In the genomic region with DNA sequence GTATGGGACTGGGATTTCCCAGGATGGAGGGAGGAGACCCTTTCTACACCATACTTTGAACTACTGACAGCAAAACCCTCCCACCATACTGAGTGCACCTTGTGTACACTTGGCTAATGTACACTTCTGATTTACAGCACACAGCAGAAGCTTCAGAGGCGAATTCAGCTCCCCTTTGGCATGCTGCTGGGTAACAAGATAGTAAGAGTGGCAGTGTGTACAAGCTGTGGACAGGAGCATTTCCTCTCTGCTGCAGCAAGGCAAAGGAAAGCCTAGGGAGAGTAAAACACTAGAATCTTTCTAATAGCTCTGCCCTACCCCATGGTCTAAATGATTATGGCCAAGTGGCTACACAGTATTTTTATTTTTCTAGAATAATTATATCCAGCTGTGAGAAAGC, we compare ENCODE assay signal across 12 cellular contexts.
"Had no signal": no experiment of that assay in that cellular context is flagged by ENCODE, and none has a peak within 500 bp of the region (broad histone marks: within the 10 kb centered on the region; RNA-seq: fewer than 3 reads in every experiment).

No MANE protein-coding gene starts in this region.

- H3K27ac ChIP-seq: body of pancreas, psoas muscle, transverse colon had no signal

- H3K36me3 ChIP-seq: transverse colon had no signal

- DNase-seq: activated CD4-positive, alpha-beta T cell treated with anti-CD3 and anti-CD28 coated beads, Interleukin-2, amount 10 ng/mL, durations not matched to agents 7 days and 5 days; activated CD4-positive, CD25-positive, alpha-beta regulatory T cell; activated effector memory CD4-positive, alpha-beta T cell treated with Interleukin-2 at 50 U/mL for 16 hours; activated T-cell treated with anti-CD3 and anti-CD28 coated beads, Interleukin-2, amount 50 U/mL, for 1 hour; amniotic stem cell; body of pancreas; effector memory CD8-positive, alpha-beta T cell; immature natural killer cell; psoas muscle; stimulated activated CD4-positive, alpha-beta T cell treated with anti-CD3 and anti-CD28 coated beads, Interleukin-2, amount 100 ng/mL, for 24 hours; stimulated activated naive B cell treated with anti-CD40 and anti-IgM and Interleukin-4, amounts not matched to agents 10 μg/mL and 1 μg/mL and 100 μg/mL, for 72 hours; transverse colon had no signal

- H3K27me3 ChIP-seq: body of pancreas, transverse colon had no signal

- H3K9me3 ChIP-seq: body of pancreas, psoas muscle, transverse colon had no signal

- H3K4me1 ChIP-seq: body of pancreas had no signal

- H3K4me3 ChIP-seq: body of pancreas, psoas muscle, transverse colon had no signal
